In the genomic region with DNA sequence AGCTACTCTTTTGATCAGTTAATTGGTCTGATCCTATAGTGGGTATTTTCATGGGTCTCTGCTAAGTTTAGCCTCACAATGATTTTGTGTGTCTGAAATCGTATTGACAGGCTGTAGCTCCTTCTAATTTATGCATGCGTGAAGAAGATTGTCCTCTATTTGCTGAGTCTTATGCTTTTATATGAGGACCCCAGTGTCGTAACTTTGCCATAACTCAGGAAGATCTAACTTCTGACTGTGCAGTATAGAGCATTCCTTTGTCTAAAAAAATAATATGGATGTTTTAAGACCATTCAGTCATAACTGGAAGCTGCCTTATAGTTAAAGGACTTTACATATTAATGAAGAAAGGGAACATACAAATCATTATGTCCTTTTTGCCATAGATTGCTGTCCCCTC, we compare ENCODE assay signal across 18 cellular contexts.
"Had no signal": no experiment of that assay in that cellular context is flagged by ENCODE, and none has a peak within 500 bp of the region (broad histone marks: within the 10 kb centered on the region; RNA-seq: fewer than 3 reads in every experiment).

No MANE protein-coding gene starts in this region.

- H3K27me3 ChIP-seq: testis, uterus had no signal

- ATAC-seq: activated CD4-positive, CD25-positive, alpha-beta regulatory T cell treated with anti-CD3 and anti-CD28 coated beads, Interleukin-2, amount 50 U/mL, for 24 hours; activated CD8-positive, alpha-beta T cell treated with anti-CD3 and anti-CD28 coated beads, Interleukin-2, amount 10 ng/mL, durations not matched to agents 7 days and 5 days; left lobe of liver; naive thymus-derived CD4-positive, alpha-beta T cell; sciatic nerve had no signal

- H3K4me1 ChIP-seq: uterus had no signal

- H3K9me3 ChIP-seq: lower lobe of right lung, testis, uterus had no signal

- H3K4me3 ChIP-seq: lower lobe of right lung, testis, uterus had no signal

- H3K36me3 ChIP-seq: lower lobe of right lung, uterus had no signal

- DNase-seq: activated CD4-positive, alpha-beta T cell treated with anti-CD3 and anti-CD28 coated beads, Interleukin-2, amount 10 ng/mL, durations not matched to agents 7 days and 5 days; activated CD8-positive, alpha-beta T cell treated with anti-CD3 and anti-CD28 coated beads, Interleukin-2, amount 10 ng/mL, durations not matched to agents 7 days and 5 days; activated gamma-delta T cell treated with Interleukin-2 at 50 U/mL for 16 hours; aorta; central memory CD4-positive, alpha-beta T cell; cortex of kidney; endodermal cell; lower lobe of right lung; naive thymus-derived CD4-positive, alpha-beta T cell; occipital lobe; stimulated activated CD4-positive, alpha-beta T cell treated with anti-CD3 and anti-CD28 coated beads, Interleukin-4, amount 100 ng/mL, for 1 hour; stimulated activated naive CD4-positive, alpha-beta T cell; testis; uterus had no signal

- H3K27ac ChIP-seq: lower lobe of right lung, testis, uterus, VCaP had no signal
